ENCODE assay signal across 3 cellular contexts in the genomic region with DNA sequence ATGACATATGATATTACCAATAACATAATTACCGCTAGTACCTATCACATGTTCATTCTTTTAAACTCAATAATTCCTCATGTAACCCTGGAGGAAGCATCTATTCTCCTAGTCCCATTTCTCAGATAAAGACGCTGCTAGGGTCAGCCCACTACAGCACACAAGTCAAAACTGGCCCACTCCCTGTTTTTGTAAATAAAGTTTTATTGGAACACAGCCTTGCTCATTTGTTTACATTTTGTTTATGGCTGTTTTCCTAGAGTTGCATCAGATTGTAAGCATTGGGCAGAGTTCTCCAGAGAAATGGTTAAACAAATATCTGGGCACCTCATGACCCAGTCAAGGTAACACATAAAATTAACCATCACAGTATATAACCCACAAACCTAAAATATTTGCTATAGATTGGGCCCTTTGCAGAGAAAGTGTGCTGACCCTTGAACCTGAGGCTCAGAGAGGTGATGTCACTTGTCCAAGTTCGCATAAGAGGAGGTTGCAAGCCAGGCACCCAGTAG.
TF ChIP-seq lines count a peak whose summit lies in the region.

No MANE protein-coding gene starts in this region.

TF ChIP-seq in HEK293, 187 proteins besides CTCF, POLR2A, EP300 and RAD21:
- TF ChIP-seq ZNF341 (tag by site-specific recombination; IDR thresholded peaks at IDR 0.05; ENCODE audit: low read depth) = no peak
- TF ChIP-seq ZNF660 (tag by site-specific recombination; IDR thresholded peaks at IDR 0.05) = no peak
- peak; percentile 55; the same call in 1 of the 2 replicates for TF ChIP-seq ZNF416 (tag by site-specific recombination; IDR thresholded peaks at IDR 0.05)
- TF ChIP-seq ZNF558 (tag by site-specific recombination; IDR thresholded peaks at IDR 0.05) = no peak
- no peak for TF ChIP-seq SCRT2 (tag by site-specific recombination; IDR thresholded peaks at IDR 0.05)
- TF ChIP-seq ZNF354C (tag by site-specific recombination; IDR thresholded peaks at IDR 0.05; ENCODE audit: borderline replicate concordance, low read depth) = no peak
- no peak for TF ChIP-seq ZNF488 (tag by site-specific recombination; IDR thresholded peaks at IDR 0.05)

TF ChIP-seq in GM12878, 131 proteins besides CTCF, POLR2A, EP300 and RAD21:
- TF ChIP-seq, protein P1, sequence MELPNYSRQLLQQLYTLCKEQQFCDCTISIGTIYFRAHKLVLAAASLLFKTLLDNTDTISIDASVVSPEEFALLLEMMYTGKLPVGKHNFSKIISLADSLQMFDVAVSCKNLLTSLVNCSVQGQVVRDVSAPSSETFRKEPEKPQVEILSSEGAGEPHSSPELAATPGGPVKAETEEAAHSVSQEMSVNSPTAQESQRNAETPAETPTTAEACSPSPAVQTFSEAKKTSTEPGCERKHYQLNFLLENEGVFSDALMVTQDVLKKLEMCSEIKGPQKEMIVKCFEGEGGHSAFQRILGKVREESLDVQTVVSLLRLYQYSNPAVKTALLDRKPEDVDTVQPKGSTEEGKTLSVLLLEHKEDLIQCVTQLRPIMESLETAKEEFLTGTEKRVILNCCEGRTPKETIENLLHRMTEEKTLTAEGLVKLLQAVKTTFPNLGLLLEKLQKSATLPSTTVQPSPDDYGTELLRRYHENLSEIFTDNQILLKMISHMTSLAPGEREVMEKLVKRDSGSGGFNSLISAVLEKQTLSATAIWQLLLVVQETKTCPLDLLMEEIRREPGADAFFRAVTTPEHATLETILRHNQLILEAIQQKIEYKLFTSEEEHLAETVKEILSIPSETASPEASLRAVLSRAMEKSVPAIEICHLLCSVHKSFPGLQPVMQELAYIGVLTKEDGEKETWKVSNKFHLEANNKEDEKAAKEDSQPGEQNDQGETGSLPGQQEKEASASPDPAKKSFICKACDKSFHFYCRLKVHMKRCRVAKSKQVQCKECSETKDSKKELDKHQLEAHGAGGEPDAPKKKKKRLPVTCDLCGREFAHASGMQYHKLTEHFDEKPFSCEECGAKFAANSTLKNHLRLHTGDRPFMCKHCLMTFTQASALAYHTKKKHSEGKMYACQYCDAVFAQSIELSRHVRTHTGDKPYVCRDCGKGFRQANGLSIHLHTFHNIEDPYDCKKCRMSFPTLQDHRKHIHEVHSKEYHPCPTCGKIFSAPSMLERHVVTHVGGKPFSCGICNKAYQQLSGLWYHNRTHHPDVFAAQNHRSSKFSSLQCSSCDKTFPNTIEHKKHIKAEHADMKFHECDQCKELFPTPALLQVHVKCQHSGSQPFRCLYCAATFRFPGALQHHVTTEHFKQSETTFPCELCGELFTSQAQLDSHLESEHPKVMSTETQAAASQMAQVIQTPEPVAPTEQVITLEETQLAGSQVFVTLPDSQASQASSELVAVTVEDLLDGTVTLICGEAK (IDR thresholded peaks at IDR 0.05; ENCODE audit: borderline replicate concordance) = peak; percentile 30; the same call in 1 of the 2 replicates
- TF ChIP-seq CBX3 (IDR thresholded peaks at IDR 0.05; ENCODE audit: borderline replicate concordance, low read depth) = no peak
TF ChIP-seq in GM12878: peak in this region for 1.

TF ChIP-seq in H1, 55 proteins besides CTCF, POLR2A, EP300 and RAD21:
- no peak for TF ChIP-seq YY1 (IDR thresholded peaks at IDR 0.05; ENCODE audit: low read depth, low read length)
- TF ChIP-seq CREB1 (IDR thresholded peaks at IDR 0.05) = no peak
- no peak for TF ChIP-seq BRCA1 (IDR thresholded peaks at IDR 0.05; ENCODE audit: low read depth, low read length)
- no peak for TF ChIP-seq SAP30 (IDR thresholded peaks at IDR 0.05; ENCODE audit: insufficient read depth, insufficient replicate concordance, low read length)
- TF ChIP-seq KDM4A (IDR thresholded peaks at IDR 0.05; ENCODE audit: low read depth, low read length, severe bottlenecking) = no peak
- TF ChIP-seq POLR2AphosphoS5 (IDR thresholded peaks at IDR 0.05; ENCODE audit: low read depth, low read length) = no peak
- TF ChIP-seq, protein P2, sequence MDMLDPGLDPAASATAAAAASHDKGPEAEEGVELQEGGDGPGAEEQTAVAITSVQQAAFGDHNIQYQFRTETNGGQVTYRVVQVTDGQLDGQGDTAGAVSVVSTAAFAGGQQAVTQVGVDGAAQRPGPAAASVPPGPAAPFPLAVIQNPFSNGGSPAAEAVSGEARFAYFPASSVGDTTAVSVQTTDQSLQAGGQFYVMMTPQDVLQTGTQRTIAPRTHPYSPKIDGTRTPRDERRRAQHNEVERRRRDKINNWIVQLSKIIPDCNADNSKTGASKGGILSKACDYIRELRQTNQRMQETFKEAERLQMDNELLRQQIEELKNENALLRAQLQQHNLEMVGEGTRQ (IDR thresholded peaks at IDR 0.05; ENCODE audit: low read length) = no peak
- no peak for TF ChIP-seq TCF12 (IDR thresholded peaks at IDR 0.05; ENCODE audit: low read depth, low read length)
- TF ChIP-seq TAF1 (IDR thresholded peaks at IDR 0.05; ENCODE audit: low read depth, low read length) = no peak
- no peak for TF ChIP-seq MAX (IDR thresholded peaks at IDR 0.05)
- TF ChIP-seq NANOG (IDR thresholded peaks at IDR 0.05; ENCODE audit: insufficient read depth, low read depth, low read length, poor library complexity, severe bottlenecking) = no peak
- TF ChIP-seq TBP (IDR thresholded peaks at IDR 0.05; ENCODE audit: low read depth, low read length) = no peak
- no peak for TF ChIP-seq CBX5 (IDR thresholded peaks at IDR 0.05; ENCODE audit: low read depth, low read length)
- TF ChIP-seq EGR1 (IDR thresholded peaks at IDR 0.05; ENCODE audit: borderline replicate concordance, low read depth, low read length) = no peak
- TF ChIP-seq, protein P3, sequence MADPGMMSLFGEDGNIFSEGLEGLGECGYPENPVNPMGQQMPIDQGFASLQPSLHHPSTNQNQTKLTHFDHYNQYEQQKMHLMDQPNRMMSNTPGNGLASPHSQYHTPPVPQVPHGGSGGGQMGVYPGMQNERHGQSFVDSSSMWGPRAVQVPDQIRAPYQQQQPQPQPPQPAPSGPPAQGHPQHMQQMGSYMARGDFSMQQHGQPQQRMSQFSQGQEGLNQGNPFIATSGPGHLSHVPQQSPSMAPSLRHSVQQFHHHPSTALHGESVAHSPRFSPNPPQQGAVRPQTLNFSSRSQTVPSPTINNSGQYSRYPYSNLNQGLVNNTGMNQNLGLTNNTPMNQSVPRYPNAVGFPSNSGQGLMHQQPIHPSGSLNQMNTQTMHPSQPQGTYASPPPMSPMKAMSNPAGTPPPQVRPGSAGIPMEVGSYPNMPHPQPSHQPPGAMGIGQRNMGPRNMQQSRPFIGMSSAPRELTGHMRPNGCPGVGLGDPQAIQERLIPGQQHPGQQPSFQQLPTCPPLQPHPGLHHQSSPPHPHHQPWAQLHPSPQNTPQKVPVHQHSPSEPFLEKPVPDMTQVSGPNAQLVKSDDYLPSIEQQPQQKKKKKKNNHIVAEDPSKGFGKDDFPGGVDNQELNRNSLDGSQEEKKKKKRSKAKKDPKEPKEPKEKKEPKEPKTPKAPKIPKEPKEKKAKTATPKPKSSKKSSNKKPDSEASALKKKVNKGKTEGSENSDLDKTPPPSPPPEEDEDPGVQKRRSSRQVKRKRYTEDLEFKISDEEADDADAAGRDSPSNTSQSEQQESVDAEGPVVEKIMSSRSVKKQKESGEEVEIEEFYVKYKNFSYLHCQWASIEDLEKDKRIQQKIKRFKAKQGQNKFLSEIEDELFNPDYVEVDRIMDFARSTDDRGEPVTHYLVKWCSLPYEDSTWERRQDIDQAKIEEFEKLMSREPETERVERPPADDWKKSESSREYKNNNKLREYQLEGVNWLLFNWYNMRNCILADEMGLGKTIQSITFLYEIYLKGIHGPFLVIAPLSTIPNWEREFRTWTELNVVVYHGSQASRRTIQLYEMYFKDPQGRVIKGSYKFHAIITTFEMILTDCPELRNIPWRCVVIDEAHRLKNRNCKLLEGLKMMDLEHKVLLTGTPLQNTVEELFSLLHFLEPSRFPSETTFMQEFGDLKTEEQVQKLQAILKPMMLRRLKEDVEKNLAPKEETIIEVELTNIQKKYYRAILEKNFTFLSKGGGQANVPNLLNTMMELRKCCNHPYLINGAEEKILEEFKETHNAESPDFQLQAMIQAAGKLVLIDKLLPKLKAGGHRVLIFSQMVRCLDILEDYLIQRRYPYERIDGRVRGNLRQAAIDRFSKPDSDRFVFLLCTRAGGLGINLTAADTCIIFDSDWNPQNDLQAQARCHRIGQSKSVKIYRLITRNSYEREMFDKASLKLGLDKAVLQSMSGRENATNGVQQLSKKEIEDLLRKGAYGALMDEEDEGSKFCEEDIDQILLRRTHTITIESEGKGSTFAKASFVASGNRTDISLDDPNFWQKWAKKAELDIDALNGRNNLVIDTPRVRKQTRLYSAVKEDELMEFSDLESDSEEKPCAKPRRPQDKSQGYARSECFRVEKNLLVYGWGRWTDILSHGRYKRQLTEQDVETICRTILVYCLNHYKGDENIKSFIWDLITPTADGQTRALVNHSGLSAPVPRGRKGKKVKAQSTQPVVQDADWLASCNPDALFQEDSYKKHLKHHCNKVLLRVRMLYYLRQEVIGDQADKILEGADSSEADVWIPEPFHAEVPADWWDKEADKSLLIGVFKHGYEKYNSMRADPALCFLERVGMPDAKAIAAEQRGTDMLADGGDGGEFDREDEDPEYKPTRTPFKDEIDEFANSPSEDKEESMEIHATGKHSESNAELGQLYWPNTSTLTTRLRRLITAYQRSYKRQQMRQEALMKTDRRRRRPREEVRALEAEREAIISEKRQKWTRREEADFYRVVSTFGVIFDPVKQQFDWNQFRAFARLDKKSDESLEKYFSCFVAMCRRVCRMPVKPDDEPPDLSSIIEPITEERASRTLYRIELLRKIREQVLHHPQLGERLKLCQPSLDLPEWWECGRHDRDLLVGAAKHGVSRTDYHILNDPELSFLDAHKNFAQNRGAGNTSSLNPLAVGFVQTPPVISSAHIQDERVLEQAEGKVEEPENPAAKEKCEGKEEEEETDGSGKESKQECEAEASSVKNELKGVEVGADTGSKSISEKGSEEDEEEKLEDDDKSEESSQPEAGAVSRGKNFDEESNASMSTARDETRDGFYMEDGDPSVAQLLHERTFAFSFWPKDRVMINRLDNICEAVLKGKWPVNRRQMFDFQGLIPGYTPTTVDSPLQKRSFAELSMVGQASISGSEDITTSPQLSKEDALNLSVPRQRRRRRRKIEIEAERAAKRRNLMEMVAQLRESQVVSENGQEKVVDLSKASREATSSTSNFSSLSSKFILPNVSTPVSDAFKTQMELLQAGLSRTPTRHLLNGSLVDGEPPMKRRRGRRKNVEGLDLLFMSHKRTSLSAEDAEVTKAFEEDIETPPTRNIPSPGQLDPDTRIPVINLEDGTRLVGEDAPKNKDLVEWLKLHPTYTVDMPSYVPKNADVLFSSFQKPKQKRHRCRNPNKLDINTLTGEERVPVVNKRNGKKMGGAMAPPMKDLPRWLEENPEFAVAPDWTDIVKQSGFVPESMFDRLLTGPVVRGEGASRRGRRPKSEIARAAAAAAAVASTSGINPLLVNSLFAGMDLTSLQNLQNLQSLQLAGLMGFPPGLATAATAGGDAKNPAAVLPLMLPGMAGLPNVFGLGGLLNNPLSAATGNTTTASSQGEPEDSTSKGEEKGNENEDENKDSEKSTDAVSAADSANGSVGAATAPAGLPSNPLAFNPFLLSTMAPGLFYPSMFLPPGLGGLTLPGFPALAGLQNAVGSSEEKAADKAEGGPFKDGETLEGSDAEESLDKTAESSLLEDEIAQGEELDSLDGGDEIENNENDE (IDR thresholded peaks at IDR 0.05; ENCODE audit: insufficient replicate concordance, low read length) = no peak
- no peak for TF ChIP-seq GTF2F1 (IDR thresholded peaks at IDR 0.05; ENCODE audit: borderline replicate concordance, low read depth, low read length)
